In the genomic region with DNA sequence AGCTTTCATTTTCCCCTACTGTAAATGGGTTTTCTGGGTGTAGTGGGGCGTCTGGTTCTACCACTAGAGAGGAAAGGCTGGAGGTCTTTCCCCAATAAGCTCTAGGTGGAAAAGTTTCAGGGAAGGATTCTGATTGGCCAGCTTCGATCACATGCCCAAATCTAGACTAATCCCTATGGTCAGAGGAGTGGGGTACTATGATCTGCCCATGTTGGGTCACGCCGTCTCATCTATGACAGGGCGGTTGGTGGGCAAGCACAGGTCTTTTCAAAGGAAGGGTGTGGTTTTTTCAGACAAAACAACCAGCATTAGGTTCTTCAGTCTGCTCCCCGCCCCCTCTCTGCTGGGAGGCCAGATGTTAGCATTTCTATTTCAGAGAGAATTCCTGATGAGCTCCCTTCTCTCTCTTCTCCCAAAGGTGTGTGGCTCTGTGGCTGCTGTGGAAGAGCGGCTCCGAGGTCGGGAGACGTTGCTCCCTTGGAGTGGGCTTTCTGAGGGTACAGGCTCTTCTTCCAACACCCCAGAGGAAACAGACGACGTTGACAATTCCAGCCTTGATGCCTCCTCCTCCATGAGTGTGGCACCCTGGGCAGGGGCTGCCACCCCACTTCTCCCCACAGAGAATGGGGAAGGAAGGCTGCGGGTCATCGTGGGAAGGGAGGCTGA, we compare ENCODE assay signal across 14 cellular contexts. TPM values are rescaled to one million over a fixed set of nuclear protein-coding genes. Genes with fewer than 3 reads are reported as not detected.
DNase-seq lines count a peak whose midpoint lies in the region; ATAC-seq lines count a peak whose summit lies in the region.
"Had no signal": no experiment of that assay in that cellular context is flagged by ENCODE, and none has a peak within 500 bp of the region (broad histone marks: within the 10 kb centered on the region; RNA-seq: fewer than 3 reads in every experiment).

No MANE protein-coding gene starts in this region.

- no peaks in the 10 kb centered on the region for H3K27me3 Mint-ChIP-seq in activated naive CD8-positive, alpha-beta T cell treated with anti-CD3 and anti-CD28 coated beads, Interleukin-2, amount 10 ng/mL, durations not matched to agents 7 days and 5 days

- peaks cover 2% of the 10 kb centered on the region for H3K9me3 Mint-ChIP-seq in activated naive CD8-positive, alpha-beta T cell treated with anti-CD3 and anti-CD28 coated beads, Interleukin-2, amount 10 ng/mL, durations not matched to agents 7 days and 5 days

- peak; percentile 64 for DNase-seq in activated CD8-positive, alpha-beta memory T cell treated with anti-CD3 and anti-CD28 coated beads, Interleukin-2, amount 50 U/mL, for 48 hours
- no peak for DNase-seq in activated CD8-positive, alpha-beta memory T cell treated with anti-CD3 and anti-CD28 coated beads, Interleukin-2, amount 50 U/mL, for 4 hours
- peak; percentile 64 for DNase-seq in UCSD-AML1 (lab: John Stamatoyannopoulos, UW; ENCODE audit: unreplicated experiment)
- no peak for DNase-seq in activated naive CD8-positive, alpha-beta T cell treated with anti-CD3 and anti-CD28 coated beads, Interleukin-2, amount 10 ng/mL, durations not matched to agents 7 days and 5 days
- DNase-seq in stimulated activated CD4-positive, alpha-beta T cell treated with anti-CD3 and anti-CD28 coated beads, Interleukin-4, amount 100 ng/mL, for 1 hour, result peak; percentile 16
- no peak for DNase-seq in hippocampal formation (lab: John Stamatoyannopoulos, UW)
- no peak for DNase-seq in NCI-H1694 treated with DMSO at 0.1 percent for 48 hours (lab: John Stamatoyannopoulos, UW)
- DNase-seq: NCI-H1417 treated with DMSO at 0.1 percent for 48 hours, NCI-H524 treated with DMSO at 0.1 percent for 48 hours had no signal

- H3K36me3 Mint-ChIP-seq in activated naive CD8-positive, alpha-beta T cell treated with anti-CD3 and anti-CD28 coated beads, Interleukin-2, amount 10 ng/mL, durations not matched to agents 7 days and 5 days, result peaks cover 15% of the 10 kb centered on the region

- POLR2A ChIA-PET in activated naive CD8-positive, alpha-beta T cell treated with anti-CD3 and anti-CD28 coated beads, Interleukin-2, amount 10 ng/mL, durations not matched to agents 7 days and 5 days (lab: Charles Lee), result interaction anchor here (0.9 to 1.9 kb wide), 3 partner anchors 10 to 25 kb away, joined by 3 to 8 read pairs (median 4); a partner anchor contains a TSS

- peak; percentile 51 for ATAC-seq in activated naive CD8-positive, alpha-beta T cell treated with anti-CD3 and anti-CD28 coated beads, Interleukin-2, amount 10 ng/mL, durations not matched to agents 7 days and 5 days (ENCODE audit: low read depth)
- no peak for ATAC-seq in GM21390 (IDR thresholded peaks at IDR 0.05; ENCODE audit: unreplicated experiment)
- ATAC-seq: left lobe of liver had no signal

- peak overlapping the region; percentile 31 for H3K4me3 Mint-ChIP-seq in activated naive CD8-positive, alpha-beta T cell treated with anti-CD3 and anti-CD28 coated beads, Interleukin-2, amount 10 ng/mL, durations not matched to agents 7 days and 5 days
- H3K4me3 Mint-ChIP-seq: neural crest cell had no signal

- peaks cover 32% of the 10 kb centered on the region for H3K4me1 Mint-ChIP-seq in activated naive CD8-positive, alpha-beta T cell treated with anti-CD3 and anti-CD28 coated beads, Interleukin-2, amount 10 ng/mL, durations not matched to agents 7 days and 5 days
- H3K4me1 Mint-ChIP-seq: neural crest cell had no signal

- peak overlapping the region; percentile 78 for H3K27ac Mint-ChIP-seq in activated naive CD8-positive, alpha-beta T cell treated with anti-CD3 and anti-CD28 coated beads, Interleukin-2, amount 10 ng/mL, durations not matched to agents 7 days and 5 days

RNA-seq across cellular contexts. Expression of a gene that starts 9.8 kb away (rescaled TPM):
- total RNA-seq in activated naive CD8-positive, alpha-beta T cell treated with anti-CD3 and anti-CD28 coated beads, Interleukin-2, amount 10 ng/mL, durations not matched to agents 7 days and 5 days, result 10 to 100 TPM; 55.4 to 67.4 TPM

RNA-seq across cellular contexts. Expression of a gene that starts 54.3 kb away (rescaled TPM):
- total RNA-seq in activated naive CD8-positive, alpha-beta T cell treated with anti-CD3 and anti-CD28 coated beads, Interleukin-2, amount 10 ng/mL, durations not matched to agents 7 days and 5 days, result under 1 TPM; 0.53 to 0.94 TPM
- total RNA-seq: smooth muscle cell, vagina had no signal

Comparison
In these comparisons a context has a peak if more than half of its experiments do, and no peak if none do; other contexts are left out.
1. DNase-seq: peak in activated CD8-positive, alpha-beta memory T cell treated with anti-CD3 and anti-CD28 coated beads, Interleukin-2, amount 50 U/mL, for 48 hours (single experiment), UCSD-AML1 (single experiment) and stimulated activated CD4-positive, alpha-beta T cell treated with anti-CD3 and anti-CD28 coated beads, Interleukin-4, amount 100 ng/mL, for 1 hour (single experiment); none in activated CD8-positive, alpha-beta memory T cell treated with anti-CD3 and anti-CD28 coated beads, Interleukin-2, amount 50 U/mL, for 4 hours (single experiment), activated naive CD8-positive, alpha-beta T cell treated with anti-CD3 and anti-CD28 coated beads, Interleukin-2, amount 10 ng/mL, durations not matched to agents 7 days and 5 days (single experiment), hippocampal formation (0 of 2) and NCI-H1694 treated with DMSO at 0.1 percent for 48 hours (single experiment).